8 cellular contexts compared by ENCODE assay signal in the genomic region with DNA sequence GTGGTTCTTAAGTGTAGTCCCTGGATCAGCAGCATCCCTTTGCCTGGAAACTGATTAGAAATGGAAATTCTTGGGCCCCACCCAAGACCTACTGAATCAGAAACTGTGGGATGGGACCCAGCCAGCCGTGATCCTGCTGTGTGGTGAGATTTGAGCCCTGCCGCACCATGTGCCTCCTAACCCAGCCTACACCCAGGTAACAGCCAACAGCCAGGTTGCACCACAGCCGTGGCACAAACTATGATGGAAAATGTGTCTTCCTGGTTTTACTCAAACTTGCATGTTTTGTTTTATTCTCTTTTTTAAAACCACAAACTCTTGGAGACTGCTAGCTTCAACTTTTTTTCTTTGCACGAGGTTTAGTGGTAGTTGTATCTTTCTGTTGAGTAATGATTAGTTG. TPM values are rescaled to one million over a fixed set of nuclear protein-coding genes. Genes with fewer than 3 reads are reported as not detected.
DNase-seq lines count a peak whose midpoint lies in the region; ATAC-seq and TF ChIP-seq lines count a peak whose summit lies in the region.

No MANE protein-coding gene starts in this region.

- H3K14ac ChIP-seq in H9 (ENCODE audit: insufficient read depth, low read length), result no peak overlapping the region

- no peak overlapping the region for H3K18ac ChIP-seq in H9 (ENCODE audit: insufficient read length, low read depth, low read length)

- no peaks in the 10 kb centered on the region for H3K27me3 ChIP-seq in H9 (ENCODE audit: insufficient read depth, low read length)
- no peaks in the 10 kb centered on the region for H3K27me3 ChIP-seq in right cardiac atrium (ENCODE audit: control insufficient read depth, insufficient read depth)

- H3K4me1 ChIP-seq in H9 (ENCODE audit: insufficient read depth, low read length), result peaks cover 2% of the 10 kb centered on the region; the same call in 1 of the 2 replicates
- peaks cover 31% of the 10 kb centered on the region for H3K4me1 ChIP-seq in right cardiac atrium (ENCODE audit: control insufficient read depth, insufficient read depth, low read length)

- no peak overlapping the region for H2BK5ac ChIP-seq in H9 (ENCODE audit: insufficient read length, low read length)

- no peak overlapping the region for H2AFZ ChIP-seq in H9 (ENCODE audit: low read length)

- H3K23ac ChIP-seq in H9 (ENCODE audit: insufficient read length, low read depth, low read length), result no peak overlapping the region

- no peak overlapping the region for H3K56ac ChIP-seq in H9 (ENCODE audit: insufficient read length, low read depth, low read length)

- H3K4me2 ChIP-seq in H9 (ENCODE audit: insufficient read depth, insufficient read length, low read length), result no peak overlapping the region

- no peak overlapping the region for H4K91ac ChIP-seq in H9 (ENCODE audit: insufficient read length, low read depth, low read length)

- no peak overlapping the region for H4K5ac ChIP-seq in H9 (ENCODE audit: insufficient read length, low read depth, low read length)

- H3K9ac ChIP-seq in H9 (ENCODE audit: extremely low read depth, insufficient read length, low read length), result no peak overlapping the region

- no peak overlapping the region for H3T11ph ChIP-seq in H9 (ENCODE audit: low read length)

- peaks cover 9% of the 10 kb centered on the region for H3K23me2 ChIP-seq in H9 (ENCODE audit: insufficient read length, low read depth, low read length, poor library complexity, severe bottlenecking)

- H2BK12ac ChIP-seq in H9 (ENCODE audit: insufficient read length, low read depth, low read length), result no peak overlapping the region

- intact Hi-C loops in right cardiac atrium (cut with DNase I), result loop anchor here in 2 of 4 donors (5.0 to 10.0 kb wide), 2 partner anchors 60 to 82 kb away; no protein-coding TSS in a partner anchor

- H3K4me3 ChIP-seq in right cardiac atrium (ENCODE audit: low read length), result no peak overlapping the region

- no peak overlapping the region for H2BK15ac ChIP-seq in H9 (ENCODE audit: low read depth, low read length)

- H3K9me3 ChIP-seq in H9 (ENCODE audit: control insufficient read depth, low read depth, low read length), result no peaks in the 10 kb centered on the region
- H3K9me3 ChIP-seq in right cardiac atrium (ENCODE audit: control insufficient read depth, low read length), result no peaks in the 10 kb centered on the region

- H4K8ac ChIP-seq in H9 (replicated peaks; ENCODE audit: insufficient read length, low read depth, low read length), result no peak overlapping the region

- peaks cover 3% of the 10 kb centered on the region for H3K79me1 ChIP-seq in H9 (ENCODE audit: insufficient read depth, low read depth, low read length, poor library complexity, severe bottlenecking)

- H3K36me3 Mint-ChIP-seq in H9 (ENCODE audit: insufficient read depth in 1 of 3, low read depth in 3 of 3), result peaks cover 10 to 13% (median 11%) of the 10 kb centered on the region in 3 experiments
- H3K36me3 Mint-ChIP-seq in stimulated activated effector memory CD8-positive, alpha-beta T cell treated with anti-CD3 and anti-CD28 coated beads, Interleukin-12 subunit alpha, Interleukin-12 subunit beta, amount 100 ng/mL, for 72 hours, result peaks cover 31% of the 10 kb centered on the region

- H2AK5ac ChIP-seq in H9 (ENCODE audit: insufficient read length, low read length), result no peak overlapping the region

- H2BK20ac ChIP-seq in H9 (ENCODE audit: low read depth, low read length, poor library complexity, severe bottlenecking), result no peak overlapping the region

- DNase-seq in H9 (no peak), right cardiac atrium (peak in 2 of 3 donors; percentile 32 to 68), NOMO-1 treated with DMSO at 0.1 percent for 48 hours (lab: John Stamatoyannopoulos, UW; ENCODE audit: unreplicated experiment) (no peak), retina (no peak)
- peak; percentile 12 for DNase-seq in activated CD8-positive, alpha-beta memory T cell treated with anti-CD3 and anti-CD28 coated beads, Interleukin-2, amount 50 U/mL, for 24 hours (ENCODE audit: extremely low read depth)
- peak in 1 of 2 donors; percentile 54 for DNase-seq in stimulated activated effector memory CD8-positive, alpha-beta T cell treated with anti-CD3 and anti-CD28 coated beads, Interleukin-12 subunit alpha, Interleukin-12 subunit beta, amount 100 ng/mL, for 72 hours (ENCODE audit: low spot score in 2 of 2)

- no peak overlapping the region for H3K4ac ChIP-seq in H9 (ENCODE audit: low read depth, low read length)

- no peak for TF ChIP-seq CTCF in H9 (conservative IDR thresholded peaks at IDR 0.05)

- ATAC-seq in right cardiac atrium (peak in 1 of 2 donors; percentile 7), GM21447 (IDR thresholded peaks at IDR 0.05; ENCODE audit: unreplicated experiment) (no peak), GM21360 (IDR thresholded peaks at IDR 0.05; ENCODE audit: unreplicated experiment) (no peak)
- peak; percentile 9 for ATAC-seq in stimulated activated effector memory CD8-positive, alpha-beta T cell treated with anti-CD3 and anti-CD28 coated beads, Interleukin-12 subunit alpha, Interleukin-12 subunit beta, amount 100 ng/mL, for 72 hours

- no peaks in the 10 kb centered on the region for H3K27me3 Mint-ChIP-seq in H9 (ENCODE audit: low read depth)

- peaks cover 6% of the 10 kb centered on the region for H4K20me1 ChIP-seq in H9 (ENCODE audit: control insufficient read depth, insufficient read depth, insufficient read length)

- peaks cover 9% of the 10 kb centered on the region; the same call in 1 of the 2 replicates for H3K79me2 ChIP-seq in H9 (ENCODE audit: insufficient read depth, low read length)

- peak overlapping the region; percentile 40 to 49; a peak in 3 of 5 replicates for H3K4me3 Mint-ChIP-seq in H9
- H3K4me3 Mint-ChIP-seq in stimulated activated effector memory CD8-positive, alpha-beta T cell treated with anti-CD3 and anti-CD28 coated beads, Interleukin-12 subunit alpha, Interleukin-12 subunit beta, amount 100 ng/mL, for 72 hours, result peak overlapping the region; percentile 84

- H2BK120ac ChIP-seq in H9 (ENCODE audit: low read depth, low read length, poor library complexity, severe bottlenecking), result no peak overlapping the region

- peaks cover 5 to 10% of the 10 kb centered on the region in 2 experiments for H3K9me3 Mint-ChIP-seq in H9
- no peaks in the 10 kb centered on the region for H3K9me3 Mint-ChIP-seq in stimulated activated effector memory CD8-positive, alpha-beta T cell treated with anti-CD3 and anti-CD28 coated beads, Interleukin-12 subunit alpha, Interleukin-12 subunit beta, amount 100 ng/mL, for 72 hours

- no CpG with 5 or more reads among the region's 4 CpGs for WGBS in H9 (ENCODE audit: extremely low coverage, insufficient read length, low lambda C conversion rate)
- 37% methylated on average over 4 of the region's 4 CpGs for WGBS in right cardiac atrium

- H3K27ac ChIP-seq in H9 (ENCODE audit: insufficient read length, low read depth, low read length) (no peak overlapping the region), right cardiac atrium (ENCODE audit: low read length) (no peak overlapping the region)

- peak overlapping the region in 1 of 3 experiments; percentile 32; a peak in 2 of 7 replicates for H3K27ac Mint-ChIP-seq in H9
- peak overlapping the region; percentile 86 for H3K27ac Mint-ChIP-seq in stimulated activated effector memory CD8-positive, alpha-beta T cell treated with anti-CD3 and anti-CD28 coated beads, Interleukin-12 subunit alpha, Interleukin-12 subunit beta, amount 100 ng/mL, for 72 hours

- H3K4me1 Mint-ChIP-seq in H9, result peaks cover 34 to 42% of the 10 kb centered on the region in 2 experiments
- peaks cover 77% of the 10 kb centered on the region for H3K4me1 Mint-ChIP-seq in stimulated activated effector memory CD8-positive, alpha-beta T cell treated with anti-CD3 and anti-CD28 coated beads, Interleukin-12 subunit alpha, Interleukin-12 subunit beta, amount 100 ng/mL, for 72 hours

RNA-seq across cellular contexts. Expression of a gene that starts 2.6 kb away (rescaled TPM):
- 34.6 and 34.8 TPM in 2 replicates for total RNA-seq in H9 (2021)
- total RNA-seq in right cardiac atrium, result 10 to 100 TPM; 18.6 to 25.4 (median 22.2) TPM
- polyA plus RNA-seq in right cardiac atrium, result 8.7 TPM

Comparison
In these comparisons a context has a peak if more than half of its experiments do, and no peak if none do; other contexts are left out.
1. DNase-seq: peak in activated CD8-positive, alpha-beta memory T cell treated with anti-CD3 and anti-CD28 coated beads, Interleukin-2, amount 50 U/mL, for 24 hours (single experiment) and right cardiac atrium (2 of 3); none in H9 (single experiment), NOMO-1 treated with DMSO at 0.1 percent for 48 hours (single experiment) and retina (single experiment).